Comparison of ENCODE assay signal across 20 cellular contexts in genomic region chr1:24315391-24315790, GRCh38. TPM values are rescaled to one million over a fixed set of nuclear protein-coding genes. Genes with fewer than 3 reads are reported as not detected.
"Had no signal": no experiment of that assay in that cellular context is flagged by ENCODE, and none has a peak within 500 bp of the region (broad histone marks: within the 10 kb centered on the region; RNA-seq: fewer than 3 reads in every experiment).

No MANE protein-coding gene starts in this region.

- H3K79me2 ChIP-seq: parathyroid adenoma had no signal

- H2AFZ ChIP-seq: parathyroid adenoma had no signal

- H3K4me3 ChIP-seq: dorsolateral prefrontal cortex, esophagus muscularis mucosa, lung, tibial nerve, uterus had no signal

- H3K9me3 ChIP-seq: esophagus muscularis mucosa, tibial nerve, uterus had no signal

- H3K27ac ChIP-seq: dorsolateral prefrontal cortex, esophagus muscularis mucosa, parathyroid adenoma, tibial nerve, uterus had no signal

- H3K4me1 ChIP-seq: parathyroid adenoma had no signal

- H3K9ac ChIP-seq: parathyroid adenoma had no signal

- H3K4me3 Mint-ChIP-seq: activated T-cell treated with anti-CD3 and anti-CD28 coated beads, Interleukin-2, amount 50 U/mL, for 4 hours; naive thymus-derived CD4-positive, alpha-beta T cell; stimulated activated memory B cell treated with anti-CD40 and anti-IgM and Interleukin-4, amounts not matched to agents 10 μg/mL and 1 μg/mL and 100 μg/mL, for 72 hours had no signal

- H3K27ac Mint-ChIP-seq: naive thymus-derived CD4-positive, alpha-beta T cell; stimulated activated memory B cell treated with anti-CD40 and anti-IgM and Interleukin-4, amounts not matched to agents 10 μg/mL and 1 μg/mL and 100 μg/mL, for 72 hours had no signal

- H3K36me3 Mint-ChIP-seq: stimulated activated memory B cell treated with anti-CD40 and anti-IgM and Interleukin-4, amounts not matched to agents 10 μg/mL and 1 μg/mL and 100 μg/mL, for 72 hours had no signal

- DNase-seq: activated CD4-positive, alpha-beta T cell treated with anti-CD3 and anti-CD28 coated beads, Interleukin-2, amount 50 U/mL, for 4 hours; activated CD4-positive, CD25-positive, alpha-beta regulatory T cell treated with anti-CD3 and anti-CD28 coated beads, Interleukin-2, amount 50 U/mL, for 72 hours; activated effector memory CD4-positive, alpha-beta T cell treated with Interleukin-2 at 50 U/mL for 16 hours; activated naive CD4-positive, alpha-beta T cell treated with anti-CD3 and anti-CD28 coated beads, Interleukin-2, amount 50 U/mL, for 16 hours; activated T-cell treated with anti-CD3 and anti-CD28 coated beads, Interleukin-2, amount 50 U/mL, for 4 hours; dorsolateral prefrontal cortex; glutamatergic neuron; left cardiac atrium; naive thymus-derived CD4-positive, alpha-beta T cell; stimulated activated CD4-positive, alpha-beta T cell treated with anti-CD3 and anti-CD28 coated beads, Interleukin-12 subunit alpha, Interleukin-12 subunit beta, amount 100 ng/mL, for 4 hours; substantia nigra; uterus had no signal

- H3K9me3 Mint-ChIP-seq: activated T-cell treated with anti-CD3 and anti-CD28 coated beads, Interleukin-2, amount 50 U/mL, for 4 hours; stimulated activated memory B cell treated with anti-CD40 and anti-IgM and Interleukin-4, amounts not matched to agents 10 μg/mL and 1 μg/mL and 100 μg/mL, for 72 hours had no signal

- ATAC-seq: activated T-cell treated with anti-CD3 and anti-CD28 coated beads, Interleukin-2, amount 50 U/mL, for 4 hours; left cardiac atrium; naive thymus-derived CD4-positive, alpha-beta T cell; stimulated activated memory B cell treated with anti-CD40 and anti-IgM and Interleukin-4, amounts not matched to agents 10 μg/mL and 1 μg/mL and 100 μg/mL, for 72 hours had no signal

- H3K36me3 ChIP-seq: esophagus muscularis mucosa, tibial nerve, uterus had no signal

- H3K27me3 ChIP-seq: uterus had no signal

RNA-seq across cellular contexts. Expression of gene GRHL3, which starts 3.8 kb away (rescaled TPM):
- total RNA-seq: activated T-cell treated with anti-CD3 and anti-CD28 coated beads, Interleukin-2, amount 50 U/mL, for 4 hours; cardiac septum; esophagus muscularis mucosa; fibroblast of villous mesenchyme; mononuclear cell; naive thymus-derived CD4-positive, alpha-beta T cell; tibial nerve had no signal
- polyA plus RNA-seq: naive thymus-derived CD4-positive, alpha-beta T cell had no signal
